8 cellular contexts compared by ENCODE assay signal in the genomic region with DNA sequence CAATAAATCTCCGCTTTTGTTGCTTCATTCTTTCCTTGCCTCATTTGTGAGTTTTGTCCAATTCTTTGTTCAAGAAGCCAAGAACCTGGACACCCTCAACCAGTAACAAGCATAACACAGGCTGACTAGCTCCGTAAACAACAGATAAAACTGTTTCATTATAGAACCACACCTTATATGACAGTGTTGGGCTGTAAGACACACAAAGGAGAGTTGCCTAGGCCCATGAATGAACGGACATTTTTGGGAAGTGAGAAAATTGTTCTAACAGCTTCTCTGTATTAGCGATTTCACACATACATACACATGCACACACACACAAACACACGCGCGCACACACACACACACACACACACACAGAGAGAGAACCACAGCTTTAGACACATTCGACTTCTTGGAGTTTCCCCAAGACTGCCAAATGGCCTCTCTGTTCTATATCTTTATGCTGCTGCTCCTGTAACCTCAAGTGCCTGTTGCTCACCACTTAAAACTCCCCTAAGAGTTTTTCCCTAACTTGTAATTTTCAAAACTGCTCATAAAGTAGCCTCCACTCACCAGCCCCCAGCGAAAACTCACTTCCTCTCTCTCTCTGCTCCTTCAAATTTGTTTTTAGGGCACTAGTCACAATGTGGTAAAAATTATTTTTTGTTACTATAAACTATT. TPM values are rescaled to one million over a fixed set of nuclear protein-coding genes. Genes with fewer than 3 reads are reported as not detected.
DNase-seq lines count a peak whose midpoint lies in the region; ATAC-seq and TF ChIP-seq lines count a peak whose summit lies in the region.

No MANE protein-coding gene starts in this region.

- DNase-seq in vagina (ENCODE audit: extremely low spot score in 2 of 2): no peak
- DNase-seq in stimulated activated CD4-positive, alpha-beta T cell treated with anti-CD3 and anti-CD28 coated beads, Interleukin-2, amount 100 ng/mL, for 48 hours: no peak
- DNase-seq in LoVo (ENCODE audit: low spot score): no peak
- DNase-seq in T1000 (lab: John Stamatoyannopoulos, UW): no peak

- ATAC-seq in GM18505 (IDR thresholded peaks at IDR 0.05; ENCODE audit: unreplicated experiment) (peak; percentile 48), GM21528 (IDR thresholded peaks at IDR 0.05; ENCODE audit: low FRiP score, unreplicated experiment) (peak; percentile 57), HG03565 (IDR thresholded peaks at IDR 0.05; ENCODE audit: unreplicated experiment) (peak; percentile 37)

- TF ChIP-seq CTCF in vagina (IDR thresholded peaks at IDR 0.05): no peak

- H3K27me3 ChIP-seq in muscle layer of colon (ENCODE audit: control insufficient read depth in 1 of 2, insufficient read depth in 2 of 2, low read length in 2 of 2) (no peaks in the 10 kb centered on the region), vagina (no peaks in the 10 kb centered on the region)

- H3K4me1 ChIP-seq in muscle layer of colon (ENCODE audit: insufficient read depth, low read length): peaks cover 63% of the 10 kb centered on the region
- no peaks in the 10 kb centered on the region for H3K4me1 ChIP-seq in vagina

- H3K9me3 ChIP-seq in muscle layer of colon (ENCODE audit: low read length) (no peaks in the 10 kb centered on the region), vagina (no peaks in the 10 kb centered on the region)

- peaks cover 5% of the 10 kb centered on the region for H3K36me3 ChIP-seq in muscle layer of colon (ENCODE audit: insufficient read depth, low read length)
- peaks cover 0 to 2% of the 10 kb centered on the region in 2 donors for H3K36me3 ChIP-seq in vagina

- H3K4me3 ChIP-seq in muscle layer of colon (ENCODE audit: low read depth in 1 of 2, low read length in 2 of 2): no peak overlapping the region
- H3K4me3 ChIP-seq in vagina: no peak overlapping the region

- no peak overlapping the region for H3K9ac ChIP-seq in muscle layer of colon (ENCODE audit: low read length)

- H3K27ac ChIP-seq in muscle layer of colon (ENCODE audit: low read depth, low read length) (peak overlapping the region; percentile 81), vagina (no peak overlapping the region)

- intact Hi-C loops in vagina (cut with DNase I): no loop called here

- no peak for TF ChIP-seq POLR2A in GM18505 (IDR thresholded peaks at IDR 0.05; ENCODE audit: borderline replicate concordance, extremely low read depth, insufficient read depth, insufficient read length)
- no peak for TF ChIP-seq POLR2A in vagina (IDR thresholded peaks at IDR 0.05)

RNA-seq across cellular contexts. Expression of a gene that starts 35.9 kb away (rescaled TPM):
- 84.7 TPM for total RNA-seq in vagina
